Comparison of ENCODE assay signal across 8 cellular contexts in genomic region chr10:110746254-110746826, GRCh38.
A peak's percentile ranks its signal among the peaks of the same experiment; 100 is the strongest.
DNase-seq lines count a peak whose midpoint lies in the region; ATAC-seq, FAIRE-seq and TF ChIP-seq lines count a peak whose summit lies in the region.

No MANE protein-coding gene starts in this region.

- H3F3A ChIP-seq in MM.1S (ENCODE audit: insufficient read depth, low read length) = peaks cover 14% of the 10 kb centered on the region

- no peak overlapping the region for H3K27ac ChIP-seq in MM.1S (ENCODE audit: low read length)
- no peak overlapping the region for H3K27ac ChIP-seq in SK-N-MC
- H3K27ac ChIP-seq in astrocyte (ENCODE audit: low read depth, low read length) = no peak overlapping the region
- no peak overlapping the region for H3K27ac ChIP-seq in hepatocyte
- H3K27ac ChIP-seq in sigmoid colon = peak overlapping the region in 2 of 4 donors; percentile 8 to 23

- peaks cover 7% of the 10 kb centered on the region for H3K27me3 Mint-ChIP-seq in astrocyte (ENCODE audit: low read depth, unreplicated experiment)

- H3K36me3 Mint-ChIP-seq in astrocyte (ENCODE audit: low read depth, unreplicated experiment) = peaks cover 3% of the 10 kb centered on the region

- H3K4me3 Mint-ChIP-seq in astrocyte (ENCODE audit: unreplicated experiment) = no peak overlapping the region

- H2AFZ ChIP-seq in MM.1S (ENCODE audit: low read length) (no peak overlapping the region), astrocyte (ENCODE audit: low read depth, low read length) (no peak overlapping the region), hepatocyte (no peak overlapping the region)

- H3K4me1 Mint-ChIP-seq in astrocyte (ENCODE audit: low read depth, unreplicated experiment) = peaks cover 21% of the 10 kb centered on the region

- peak; percentile 47 for FAIRE-seq in astrocyte (lab: Jason Lieb, UNC)

- no peak for TF ChIP-seq POLR2A in sigmoid colon (IDR thresholded peaks at IDR 0.05)

- TF ChIP-seq EP300 in sigmoid colon (IDR thresholded peaks at IDR 0.05) = no peak

- WGBS in hepatocyte (ENCODE audit: low lambda C conversion rate, missing lambda C conversion rate) = 8% methylated on average over 4 of the region's 4 CpGs
- WGBS in sigmoid colon, 2 donors = 1 to 11% methylated on average over 4 of the region's 4 CpGs

- H3K9me2 ChIP-seq in MM.1S (replicated peaks; ENCODE audit: insufficient read depth, low read length) (no peaks in the 10 kb centered on the region), hepatocyte (replicated peaks; ENCODE audit: insufficient read depth) (no peaks in the 10 kb centered on the region)

- no peak overlapping the region for H3K27ac Mint-ChIP-seq in astrocyte (ENCODE audit: unreplicated experiment)

- H3K79me2 ChIP-seq in MM.1S (ENCODE audit: low read length) = no peaks in the 10 kb centered on the region
- H3K79me2 ChIP-seq in astrocyte (ENCODE audit: insufficient read depth, low read length) = no peaks in the 10 kb centered on the region
- H3K79me2 ChIP-seq in hepatocyte = no peaks in the 10 kb centered on the region

- intact Hi-C loops in sigmoid colon (cut with DNase I) = loop anchor here (2.0 to 5.0 kb wide), 2 partner anchors 61 to 146 kb away; no protein-coding TSS in a partner anchor

- peaks cover 3% of the 10 kb centered on the region for H3K9me3 Mint-ChIP-seq in astrocyte (ENCODE audit: unreplicated experiment)

- TF ChIP-seq CTCF in MM.1S (IDR thresholded peaks at IDR 0.05; ENCODE audit: low read length) (peak; percentile 91), astrocyte (IDR thresholded peaks at IDR 0.05; ENCODE audit: insufficient read depth, low read depth, low read length) (peak; percentile 75), hepatocyte (IDR thresholded peaks at IDR 0.05; ENCODE audit: poor library complexity) (peak; percentile 93), sigmoid colon (IDR thresholded peaks at IDR 0.05) (peak; percentile 58 to 84 (median 80))

- H3K9me3 ChIP-seq in MM.1S (replicated peaks; ENCODE audit: insufficient read depth, low read length) = no peaks in the 10 kb centered on the region
- H3K9me3 ChIP-seq in SK-N-MC (ENCODE audit: low read depth, low read length) = no peaks in the 10 kb centered on the region
- no peaks in the 10 kb centered on the region for H3K9me3 ChIP-seq in astrocyte (ENCODE audit: insufficient read depth, low read depth, low read length)
- H3K9me3 ChIP-seq in hepatocyte (ENCODE audit: low read depth) = no peaks in the 10 kb centered on the region
- H3K9me3 ChIP-seq in sigmoid colon = no peaks in the 10 kb centered on the region

- H3K4me1 ChIP-seq in MM.1S (ENCODE audit: low read length) (peaks cover 24% of the 10 kb centered on the region), astrocyte (ENCODE audit: insufficient read depth, low read length) (no peaks in the 10 kb centered on the region), hepatocyte (ENCODE audit: insufficient read depth) (no peaks in the 10 kb centered on the region), sigmoid colon (peaks cover 0 to 25% (median 3%) of the 10 kb centered on the region in 4 donors)

- peak overlapping the region; percentile 22; the same call in 1 of the 2 replicates for H3K4me2 ChIP-seq in MM.1S (ENCODE audit: low read depth, low read length)
- H3K4me2 ChIP-seq in astrocyte (ENCODE audit: low read length) = no peak overlapping the region
- no peak overlapping the region for H3K4me2 ChIP-seq in hepatocyte

- H3K36me3 ChIP-seq in MM.1S (replicated peaks; ENCODE audit: insufficient read depth, low read length) (no peaks in the 10 kb centered on the region), SK-N-MC (ENCODE audit: insufficient read depth, low read length) (no peaks in the 10 kb centered on the region), astrocyte (ENCODE audit: insufficient read depth, low read length) (no peaks in the 10 kb centered on the region), hepatocyte (replicated peaks; ENCODE audit: insufficient read depth, low read depth) (no peaks in the 10 kb centered on the region), sigmoid colon (no peaks in the 10 kb centered on the region)

- DNase-seq in COLO668 (lab: John Stamatoyannopoulos, UW; ENCODE audit: unreplicated experiment) (peak; percentile 42), MM.1S (peak; percentile 50), SK-N-MC (ENCODE audit: low read depth, low spot score) (peak; percentile 1), astrocyte (ENCODE audit: low read depth) (peak; percentile 30), hepatocyte (ENCODE audit: low spot score) (peak; percentile 85), sigmoid colon (peak; percentile 75), mesenteric fat pad (ENCODE audit: low spot score) (no peak)

- H3K9ac ChIP-seq in MM.1S (ENCODE audit: low read length) (no peak overlapping the region), SK-N-MC (ENCODE audit: insufficient read length) (no peak overlapping the region), astrocyte (ENCODE audit: low read length) (no peak overlapping the region)

- H3K4me3 ChIP-seq in MM.1S (ENCODE audit: low read length) = no peak overlapping the region
- no peak overlapping the region for H3K4me3 ChIP-seq in SK-N-MC
- H3K4me3 ChIP-seq in astrocyte (ENCODE audit: insufficient read depth, low read depth, low read length) = no peak overlapping the region
- H3K4me3 ChIP-seq in hepatocyte = no peak overlapping the region
- no peak overlapping the region for H3K4me3 ChIP-seq in sigmoid colon

- H3K27me3 ChIP-seq in MM.1S (replicated peaks; ENCODE audit: insufficient read depth, low read length) = no peaks in the 10 kb centered on the region
- H3K27me3 ChIP-seq in astrocyte (ENCODE audit: insufficient read depth, low read length) = no peaks in the 10 kb centered on the region
- no peaks in the 10 kb centered on the region for H3K27me3 ChIP-seq in hepatocyte
- H3K27me3 ChIP-seq in sigmoid colon = no peaks in the 10 kb centered on the region

- H4K20me1 ChIP-seq in MM.1S (ENCODE audit: insufficient read depth, low read length) (no peaks in the 10 kb centered on the region), astrocyte (ENCODE audit: insufficient read depth, low read length) (no peaks in the 10 kb centered on the region), hepatocyte (ENCODE audit: insufficient read depth, poor library complexity, severe bottlenecking) (no peaks in the 10 kb centered on the region)

- peak; percentile 47 for ATAC-seq in GM19452 (IDR thresholded peaks at IDR 0.05; ENCODE audit: unreplicated experiment)
